10 cellular contexts compared by ENCODE assay signal in the genomic region with DNA sequence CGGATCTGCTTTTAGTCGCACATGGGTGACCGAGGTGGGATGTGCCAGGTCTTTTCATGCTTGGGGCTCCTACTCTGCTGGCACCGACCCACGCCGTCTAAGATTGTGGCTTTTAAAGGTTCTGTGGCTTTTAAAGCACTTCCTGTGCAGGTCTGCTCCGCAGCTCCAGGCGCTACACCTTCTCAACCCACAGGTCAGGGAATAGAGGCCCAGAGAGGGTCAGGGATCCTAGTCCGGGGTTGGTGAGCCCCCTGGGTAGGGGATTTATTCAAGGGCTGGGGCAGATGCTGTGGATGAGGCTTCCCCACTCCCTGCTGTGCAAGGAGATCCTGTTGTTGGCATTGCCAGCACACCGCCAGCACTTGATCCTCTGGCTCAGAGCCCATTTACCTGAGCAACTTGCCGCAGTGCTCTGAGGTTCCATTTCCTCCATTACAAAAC.
DNase-seq lines count a peak whose midpoint lies in the region; ATAC-seq and TF ChIP-seq lines count a peak whose summit lies in the region.
"Had no signal": no experiment of that assay in that cellular context is flagged by ENCODE, and none has a peak within 500 bp of the region (broad histone marks: within the 10 kb centered on the region; RNA-seq: fewer than 3 reads in every experiment).

No MANE protein-coding gene starts in this region.

- no peak for TF ChIP-seq EP300 in esophagus muscularis mucosa (IDR thresholded peaks at IDR 0.05)

- H3K27ac ChIP-seq in esophagus muscularis mucosa (replicated peaks in 1 of 4), result peak overlapping the region; percentile 48 to 71 (median 56)
- H3K27ac ChIP-seq: right atrium auricular region had no signal

- TF ChIP-seq CTCF in esophagus muscularis mucosa (IDR thresholded peaks at IDR 0.05) (no peak), progenitor cell of endocrine pancreas (IDR thresholded peaks at IDR 0.05; ENCODE audit: unreplicated experiment) (no peak)

- WGBS in esophagus muscularis mucosa, result 85% methylated on average over 9 of the region's 11 CpGs

- peaks cover 38% of the 10 kb centered on the region for H3K4me1 Mint-ChIP-seq in activated CD4-positive, alpha-beta T cell treated with anti-CD3 and anti-CD28 coated beads, Interleukin-2, amount 10 ng/mL, durations not matched to agents 7 days and 5 days
- peaks cover 13% of the 10 kb centered on the region for H3K4me1 Mint-ChIP-seq in progenitor cell of endocrine pancreas (ENCODE audit: low read depth)

- ATAC-seq in HG03571 (IDR thresholded peaks at IDR 0.05; ENCODE audit: unreplicated experiment), result no peak

- CTCF ChIA-PET in activated CD4-positive, alpha-beta T cell treated with anti-CD3 and anti-CD28 coated beads, Interleukin-2, amount 10 ng/mL, durations not matched to agents 7 days and 5 days (lab: Charles Lee), result interaction anchor here (0.9 kb wide), 1 partner anchor 319 kb away, joined by 3 read pairs; no protein-coding TSS in a partner anchor

- no peaks in the 10 kb centered on the region for H3K36me3 ChIP-seq in esophagus muscularis mucosa
- H3K36me3 ChIP-seq: right atrium auricular region had no signal

- no peaks in the 10 kb centered on the region for H3K9me3 ChIP-seq in esophagus muscularis mucosa
- H3K9me3 ChIP-seq: right atrium auricular region had no signal

- H3K27me3 ChIP-seq in esophagus muscularis mucosa, result no peaks in the 10 kb centered on the region
- H3K27me3 ChIP-seq: right atrium auricular region had no signal

- H3K27ac Mint-ChIP-seq in activated CD4-positive, alpha-beta T cell treated with anti-CD3 and anti-CD28 coated beads, Interleukin-2, amount 10 ng/mL, durations not matched to agents 7 days and 5 days, result peak overlapping the region; percentile 39
- no peak overlapping the region for H3K27ac Mint-ChIP-seq in progenitor cell of endocrine pancreas

- intact Hi-C loops in esophagus muscularis mucosa (cut with DNase I), result loop anchor here (5.0 kb wide), 1 partner anchor 169 kb away; no protein-coding TSS in a partner anchor

- H3K27me3 Mint-ChIP-seq in activated CD4-positive, alpha-beta T cell treated with anti-CD3 and anti-CD28 coated beads, Interleukin-2, amount 10 ng/mL, durations not matched to agents 7 days and 5 days, result no peaks in the 10 kb centered on the region
- peaks cover 18% of the 10 kb centered on the region for H3K27me3 Mint-ChIP-seq in progenitor cell of endocrine pancreas

- POLR2A ChIA-PET in activated CD4-positive, alpha-beta T cell treated with anti-CD3 and anti-CD28 coated beads, Interleukin-2, amount 10 ng/mL, durations not matched to agents 7 days and 5 days (lab: Charles Lee), result no interaction called here

- no peaks in the 10 kb centered on the region for H3K9me3 Mint-ChIP-seq in activated CD4-positive, alpha-beta T cell treated with anti-CD3 and anti-CD28 coated beads, Interleukin-2, amount 10 ng/mL, durations not matched to agents 7 days and 5 days
- H3K9me3 Mint-ChIP-seq in progenitor cell of endocrine pancreas (ENCODE audit: low read depth), result no peaks in the 10 kb centered on the region

- no peak overlapping the region for H3K4me3 Mint-ChIP-seq in activated CD4-positive, alpha-beta T cell treated with anti-CD3 and anti-CD28 coated beads, Interleukin-2, amount 10 ng/mL, durations not matched to agents 7 days and 5 days
- no peak overlapping the region for H3K4me3 Mint-ChIP-seq in progenitor cell of endocrine pancreas (ENCODE audit: low read depth)

- no peak overlapping the region for H3K4me3 ChIP-seq in esophagus muscularis mucosa
- H3K4me3 ChIP-seq: right atrium auricular region had no signal

- no peaks in the 10 kb centered on the region for H3K36me3 Mint-ChIP-seq in activated CD4-positive, alpha-beta T cell treated with anti-CD3 and anti-CD28 coated beads, Interleukin-2, amount 10 ng/mL, durations not matched to agents 7 days and 5 days (ENCODE audit: low read depth)
- no peaks in the 10 kb centered on the region for H3K36me3 Mint-ChIP-seq in progenitor cell of endocrine pancreas (ENCODE audit: insufficient read depth)

- H3K4me1 ChIP-seq in esophagus muscularis mucosa, result peaks cover 23 to 53% (median 43%) of the 10 kb centered on the region in 4 donors

- DNase-seq in NCI-H524 (lab: John Stamatoyannopoulos, UW) (peak; percentile 62 to 77), NCI-H524 treated with DMSO at 0.1 percent for 48 hours (lab: John Stamatoyannopoulos, UW) (no peak), esophagus muscularis mucosa (ENCODE audit: extremely low spot score) (peak; percentile 50), progenitor cell of endocrine pancreas (ENCODE audit: low spot score, unreplicated experiment) (no peak), iPS-NIHi7 (ENCODE audit: extremely low spot score) (no peak)
- DNase-seq in activated CD4-positive, alpha-beta T cell treated with anti-CD3 and anti-CD28 coated beads, Interleukin-2, amount 10 ng/mL, durations not matched to agents 7 days and 5 days, result peak; percentile 25
- DNase-seq in stimulated activated naive CD4-positive, alpha-beta T cell (lab: John Stamatoyannopoulos, UW), result peak in 5 of 6 experiments; percentile 14 to 87 (median 73)
- DNase-seq: NCI-H1417 treated with DMSO at 0.1 percent for 48 hours had no signal

- TF ChIP-seq POLR2A in esophagus muscularis mucosa (IDR thresholded peaks at IDR 0.05; ENCODE audit: low read depth), result no peak

Comparison
In these comparisons a context has a peak if more than half of its experiments do, and no peak if none do; other contexts are left out.
1. DNase-seq: peak in NCI-H524 (2 of 2), activated CD4-positive, alpha-beta T cell treated with anti-CD3 and anti-CD28 coated beads, Interleukin-2, amount 10 ng/mL, durations not matched to agents 7 days and 5 days (single experiment), esophagus muscularis mucosa (single experiment) and stimulated activated naive CD4-positive, alpha-beta T cell (5 of 6); none in NCI-H524 treated with DMSO at 0.1 percent for 48 hours (single experiment), progenitor cell of endocrine pancreas (single experiment) and iPS-NIHi7 (single experiment).